ENCODE assay signal across 8 cellular contexts in the genomic region with DNA sequence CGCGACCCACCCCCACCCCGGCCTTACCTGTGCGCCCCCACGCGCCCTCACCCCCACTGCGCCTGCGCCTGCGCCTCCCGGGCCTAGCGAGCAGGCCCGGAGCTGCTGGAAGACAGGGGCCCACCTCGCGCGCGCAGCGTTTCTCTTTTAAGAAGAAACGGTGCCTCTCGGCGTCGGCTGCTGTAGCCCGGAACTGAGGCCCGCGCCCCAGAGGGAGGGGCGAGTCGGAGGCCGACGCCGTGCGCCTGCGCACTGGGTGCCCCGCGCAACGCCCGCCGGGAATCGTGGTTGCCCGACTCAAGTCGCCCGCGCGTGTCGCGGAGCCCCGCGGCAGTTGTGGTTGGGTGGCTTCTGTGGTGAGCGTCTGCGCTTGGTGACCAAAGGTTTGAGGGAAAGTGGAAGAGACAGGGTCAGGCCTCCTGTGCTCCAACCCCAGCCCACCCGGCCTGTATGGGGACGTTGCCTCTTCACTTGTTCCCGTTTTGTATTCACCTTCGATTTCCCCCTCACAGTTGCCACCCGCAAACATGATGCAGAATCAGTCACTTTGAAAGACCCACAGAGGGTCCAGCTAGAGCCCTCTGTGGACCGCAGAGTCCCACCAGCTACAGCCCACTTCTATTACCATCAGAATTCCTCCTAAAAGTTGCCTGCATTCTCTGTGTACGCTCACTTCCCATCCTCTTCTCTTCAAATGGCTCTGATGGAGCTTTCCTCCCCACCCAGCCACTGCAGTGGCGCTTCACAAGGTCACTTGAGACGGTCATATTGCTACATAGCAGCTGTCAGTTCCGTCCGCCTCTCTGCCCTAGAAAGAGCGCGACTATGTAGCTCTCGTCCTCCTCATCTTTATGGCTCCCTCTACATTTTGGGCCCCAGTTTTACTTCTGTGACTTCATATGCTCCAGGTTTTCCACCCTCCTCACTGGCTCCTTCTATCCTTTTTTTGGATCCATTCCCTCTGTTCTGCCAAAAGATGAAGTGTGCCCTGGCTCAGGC. TPM values are rescaled to one million over a fixed set of nuclear protein-coding genes. Genes with fewer than 3 reads are reported as not detected.
A peak's percentile ranks its signal among the peaks of the same experiment; 100 is the strongest.
DNase-seq lines count a peak whose midpoint lies in the region; ATAC-seq and TF ChIP-seq lines count a peak whose summit lies in the region.

Gene ZNF692, minus strand, starts transcription at position 195 of the 999 bp plus-strand sequence. CDS start 776 bp downstream, outside the sequence.

- H3K27me3 ChIP-seq in muscle layer of colon (ENCODE audit: control insufficient read depth in 1 of 2, insufficient read depth in 2 of 2, low read length in 2 of 2), result no peaks in the 10 kb centered on the region

- H3K36me3 ChIP-seq in muscle layer of colon (ENCODE audit: insufficient read depth, low read length), result peaks cover 15% of the 10 kb centered on the region

- no peaks in the 10 kb centered on the region for H3K9me3 Mint-ChIP-seq in activated T-cell treated with anti-CD3 and anti-CD28 coated beads, Interleukin-2, amount 50 U/mL, for 24 hours

- H3K27ac Mint-ChIP-seq in activated T-cell treated with anti-CD3 and anti-CD28 coated beads, Interleukin-2, amount 50 U/mL, for 24 hours, result peak within 1 kb of the TSS; percentile 97

- peak; percentile 99 for TF ChIP-seq POLR2A in erythroblast (IDR thresholded peaks at IDR 0.05; ENCODE audit: low read length)

- no peaks in the 10 kb centered on the region for H3K27me3 Mint-ChIP-seq in activated T-cell treated with anti-CD3 and anti-CD28 coated beads, Interleukin-2, amount 50 U/mL, for 24 hours

- peak; percentile 81 for ATAC-seq in GM21737 (IDR thresholded peaks at IDR 0.05; ENCODE audit: unreplicated experiment)

- peak within 1 kb of the TSS; percentile 45 to 83 for H3K4me3 ChIP-seq in muscle layer of colon (ENCODE audit: low read depth in 1 of 2, low read length in 2 of 2)

- no peaks in the 10 kb centered on the region for H3K9me3 ChIP-seq in muscle layer of colon (ENCODE audit: low read length)

- peaks cover 38% of the 10 kb centered on the region for H3K4me1 Mint-ChIP-seq in activated T-cell treated with anti-CD3 and anti-CD28 coated beads, Interleukin-2, amount 50 U/mL, for 24 hours (ENCODE audit: low read depth)

- peak; percentile 95 for DNase-seq in DMS53 treated with DMSO at 0.1 percent for 48 hours (lab: John Stamatoyannopoulos, UW; ENCODE audit: unreplicated experiment)
- DNase-seq in KG1 (lab: John Stamatoyannopoulos, UW), result peak; percentile 95
- peak; percentile 97 for DNase-seq in activated T-cell treated with anti-CD3 and anti-CD28 coated beads, Interleukin-2, amount 50 U/mL, for 24 hours
- DNase-seq in erythroblast (lab: John Stamatoyannopoulos, UW), result peak; percentile 99
- peak; percentile 91 for DNase-seq in stimulated activated CD8-positive, alpha-beta memory T cell treated with anti-CD3 and anti-CD28 coated beads, Interleukin-7, amount 100 ng/mL, for 24 hours (ENCODE audit: low read depth)

- H3K4me3 Mint-ChIP-seq in activated T-cell treated with anti-CD3 and anti-CD28 coated beads, Interleukin-2, amount 50 U/mL, for 24 hours, result peak within 1 kb of the TSS; percentile 94

- H3K9ac ChIP-seq in muscle layer of colon (ENCODE audit: low read length), result peak within 1 kb of the TSS; percentile 62

- peaks cover 23% of the 10 kb centered on the region for H3K4me1 ChIP-seq in muscle layer of colon (ENCODE audit: insufficient read depth, low read length)

- H3K36me3 Mint-ChIP-seq in activated T-cell treated with anti-CD3 and anti-CD28 coated beads, Interleukin-2, amount 50 U/mL, for 24 hours (ENCODE audit: low read depth), result peaks cover 5% of the 10 kb centered on the region

- H3K27ac ChIP-seq in muscle layer of colon (ENCODE audit: low read depth, low read length), result peak within 1 kb of the TSS; percentile 99

TF ChIP-seq in PFSK-1, 5 proteins besides CTCF, POLR2A, EP300 and RAD21:
- TF ChIP-seq TAF1 (IDR thresholded peaks at IDR 0.05; ENCODE audit: borderline replicate concordance, insufficient read depth, low read length), result peak; percentile 80
- peak; percentile 97 for TF ChIP-seq POLR2AphosphoS5 (IDR thresholded peaks at IDR 0.05; ENCODE audit: low read depth, low read length)
- no peak for TF ChIP-seq FOXP2 (optimal IDR thresholded peaks at IDR 0.05; ENCODE audit: borderline replicate concordance, extremely low read depth, extremely low read length, insufficient read depth)
- TF ChIP-seq SIN3A (IDR thresholded peaks at IDR 0.05; ENCODE audit: borderline replicate concordance, insufficient read depth, low read length), result no peak
- TF ChIP-seq, protein P1, sequence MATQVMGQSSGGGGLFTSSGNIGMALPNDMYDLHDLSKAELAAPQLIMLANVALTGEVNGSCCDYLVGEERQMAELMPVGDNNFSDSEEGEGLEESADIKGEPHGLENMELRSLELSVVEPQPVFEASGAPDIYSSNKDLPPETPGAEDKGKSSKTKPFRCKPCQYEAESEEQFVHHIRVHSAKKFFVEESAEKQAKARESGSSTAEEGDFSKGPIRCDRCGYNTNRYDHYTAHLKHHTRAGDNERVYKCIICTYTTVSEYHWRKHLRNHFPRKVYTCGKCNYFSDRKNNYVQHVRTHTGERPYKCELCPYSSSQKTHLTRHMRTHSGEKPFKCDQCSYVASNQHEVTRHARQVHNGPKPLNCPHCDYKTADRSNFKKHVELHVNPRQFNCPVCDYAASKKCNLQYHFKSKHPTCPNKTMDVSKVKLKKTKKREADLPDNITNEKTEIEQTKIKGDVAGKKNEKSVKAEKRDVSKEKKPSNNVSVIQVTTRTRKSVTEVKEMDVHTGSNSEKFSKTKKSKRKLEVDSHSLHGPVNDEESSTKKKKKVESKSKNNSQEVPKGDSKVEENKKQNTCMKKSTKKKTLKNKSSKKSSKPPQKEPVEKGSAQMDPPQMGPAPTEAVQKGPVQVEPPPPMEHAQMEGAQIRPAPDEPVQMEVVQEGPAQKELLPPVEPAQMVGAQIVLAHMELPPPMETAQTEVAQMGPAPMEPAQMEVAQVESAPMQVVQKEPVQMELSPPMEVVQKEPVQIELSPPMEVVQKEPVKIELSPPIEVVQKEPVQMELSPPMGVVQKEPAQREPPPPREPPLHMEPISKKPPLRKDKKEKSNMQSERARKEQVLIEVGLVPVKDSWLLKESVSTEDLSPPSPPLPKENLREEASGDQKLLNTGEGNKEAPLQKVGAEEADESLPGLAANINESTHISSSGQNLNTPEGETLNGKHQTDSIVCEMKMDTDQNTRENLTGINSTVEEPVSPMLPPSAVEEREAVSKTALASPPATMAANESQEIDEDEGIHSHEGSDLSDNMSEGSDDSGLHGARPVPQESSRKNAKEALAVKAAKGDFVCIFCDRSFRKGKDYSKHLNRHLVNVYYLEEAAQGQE (IDR thresholded peaks at IDR 0.05; ENCODE audit: insufficient read depth in 1 of 2, low read depth in 2 of 2, low read length in 2 of 2), result no peak

RNA-seq across cellular contexts. Expression of gene ZNF692, which starts in this region (rescaled TPM):
- polyA plus RNA-seq in PFSK-1 (2012; ENCODE audit: insufficient read length, low read depth), result 85.9 TPM

Comparison
In these comparisons a context has a peak if more than half of its experiments do, and no peak if none do; other contexts are left out.
1. Peak in every context shown above with its lines: DNase-seq, ATAC-seq, H3K4me3 ChIP-seq and H3K27ac ChIP-seq.